10 cellular contexts compared by ENCODE assay signal in the genomic region with DNA sequence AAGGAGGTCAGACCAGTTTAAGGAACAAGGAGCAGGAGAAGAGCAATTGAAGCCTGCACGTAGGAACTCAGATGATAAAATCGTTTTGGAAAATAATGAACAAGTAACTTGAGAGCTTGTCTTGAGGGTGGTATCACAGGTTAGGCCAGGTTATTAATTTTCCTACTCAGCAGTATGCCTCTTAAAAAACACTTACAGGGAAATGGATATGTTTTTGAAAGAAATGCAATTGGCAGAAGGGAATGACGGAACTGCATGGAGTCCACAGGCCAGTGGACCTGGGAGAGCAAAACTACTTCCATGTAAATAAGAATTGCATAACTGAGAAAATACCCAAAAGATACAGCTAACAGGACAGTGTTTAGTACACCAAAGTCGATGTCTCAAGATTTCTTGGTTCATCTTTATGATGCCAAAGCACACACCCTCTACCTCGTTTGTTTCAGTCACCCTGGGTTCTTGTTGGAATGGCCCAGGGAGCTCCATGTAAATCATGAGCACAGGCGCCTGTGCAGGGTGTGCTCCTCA. TPM values are rescaled to one million over a fixed set of nuclear protein-coding genes. Genes with fewer than 3 reads are reported as not detected.
DNase-seq lines count a peak whose midpoint lies in the region; ATAC-seq and TF ChIP-seq lines count a peak whose summit lies in the region.
"Had no signal": no experiment of that assay in that cellular context is flagged by ENCODE, and none has a peak within 500 bp of the region (broad histone marks: within the 10 kb centered on the region; RNA-seq: fewer than 3 reads in every experiment).

No MANE protein-coding gene starts in this region.

- H4K91ac ChIP-seq in neuronal stem cell (ENCODE audit: low read depth, low read length, poor library complexity), result no peak overlapping the region

- no peak overlapping the region for H3K4me2 ChIP-seq in neuronal stem cell (ENCODE audit: insufficient read depth, low read length, poor library complexity, severe bottlenecking)

- H3K27ac ChIP-seq in heart right ventricle, result peak overlapping the region in 9 of 10 donors; percentile 20 to 80 (median 70)
- peak overlapping the region; percentile 8 for H3K27ac ChIP-seq in caudate nucleus (ENCODE audit: low read depth, low read length)
- H3K27ac ChIP-seq in muscle layer of colon (ENCODE audit: low read depth, low read length), result peak overlapping the region; percentile 72
- H3K27ac ChIP-seq in neuronal stem cell (replicated peaks; ENCODE audit: low read length), result no peak overlapping the region

- H2BK15ac ChIP-seq in neuronal stem cell (ENCODE audit: low read length), result no peak overlapping the region

- H3K9ac ChIP-seq in muscle layer of colon (ENCODE audit: low read length), result no peak overlapping the region
- H3K9ac ChIP-seq in neuronal stem cell (ENCODE audit: low read depth, low read length, poor library complexity), result no peak overlapping the region

- no peak overlapping the region for H4K8ac ChIP-seq in neuronal stem cell (ENCODE audit: low read depth, low read length)

- TF ChIP-seq CTCF in heart right ventricle (IDR thresholded peaks at IDR 0.05), result no peak

- H2BK12ac ChIP-seq in neuronal stem cell (ENCODE audit: low read length), result no peak overlapping the region

- no peak overlapping the region for H2AK5ac ChIP-seq in neuronal stem cell (ENCODE audit: low read depth, low read length)

- H2AFZ ChIP-seq in neuronal stem cell (ENCODE audit: low read length), result no peak overlapping the region

- H3K27me3 ChIP-seq in heart right ventricle (no peaks in the 10 kb centered on the region), muscle layer of colon (ENCODE audit: control insufficient read depth in 1 of 2, insufficient read depth in 2 of 2, low read length in 2 of 2) (no peaks in the 10 kb centered on the region), neuronal stem cell (ENCODE audit: control insufficient read depth in 3 of 3, insufficient read depth in 3 of 3, low read depth in 1 of 3, low read length in 3 of 3) (no peaks in the 10 kb centered on the region)
- H3K27me3 ChIP-seq: ovary had no signal

- H3K4me1 ChIP-seq in heart right ventricle (peaks cover 12 to 95% (median 88%) of the 10 kb centered on the region in 9 donors), muscle layer of colon (ENCODE audit: insufficient read depth, low read length) (peaks cover 72% of the 10 kb centered on the region), neuronal stem cell (ENCODE audit: control insufficient read depth in 2 of 2, insufficient read depth in 1 of 2, low read depth in 1 of 2, low read length in 2 of 2) (peaks cover 5 to 6% of the 10 kb centered on the region in 2 donors)

- intact Hi-C loops in heart right ventricle (cut with DNase I) (loop anchor here in 1 of 10 donors (5.0 kb wide), 1 partner anchor 35 kb away; a partner anchor contains a TSS), Right ventricle myocardium superior (cut with DNase I) (no loop called here)

- H3K79me1 ChIP-seq in neuronal stem cell (ENCODE audit: low read depth, low read length), result peaks cover 3% of the 10 kb centered on the region

- no peaks in the 10 kb centered on the region for H3K36me3 ChIP-seq in heart right ventricle
- no peaks in the 10 kb centered on the region for H3K36me3 ChIP-seq in muscle layer of colon (ENCODE audit: insufficient read depth, low read length)
- H3K36me3 ChIP-seq in neuronal stem cell (replicated peaks in 1 of 2; ENCODE audit: control insufficient read depth in 2 of 2, insufficient read depth in 2 of 2, low read length in 2 of 2), result no peaks in the 10 kb centered on the region
- H3K36me3 ChIP-seq: ovary had no signal

- H3K4ac ChIP-seq in neuronal stem cell (ENCODE audit: low read length), result no peak overlapping the region

- peak in 1 of 8 donors; percentile 1 for ATAC-seq in heart right ventricle
- ATAC-seq in Right ventricle myocardium superior (ENCODE audit: poor library complexity), result no peak
- no peak for ATAC-seq in GM18519 (IDR thresholded peaks at IDR 0.05; ENCODE audit: low FRiP score, unreplicated experiment)

- no peak overlapping the region for H3K18ac ChIP-seq in neuronal stem cell (ENCODE audit: low read length)

- 83 to 88% methylated on average over 6 of the region's 6 CpGs for WGBS in heart right ventricle, 2 donors
- WGBS in neuronal stem cell (ENCODE audit: extremely low coverage in 2 of 2, insufficient read length in 2 of 2, insufficient replicate concordance in 1 of 2), 2 donors, result no CpG with 5 or more reads among the region's 6 CpGs

- H3K23ac ChIP-seq in neuronal stem cell (ENCODE audit: low read depth, low read length, poor library complexity), result no peak overlapping the region

- H2BK120ac ChIP-seq in neuronal stem cell (ENCODE audit: low read depth, low read length), result no peak overlapping the region

- DNase-seq in heart right ventricle, result no peak
- DNase-seq in Right ventricle myocardium superior, result no peak
- no peak for DNase-seq in caudate nucleus (lab: John Stamatoyannopoulos, UW)
- DNase-seq in COR-L47 (lab: John Stamatoyannopoulos, UW), result no peak
- no peak for DNase-seq in neuronal stem cell (ENCODE audit: low spot score)
- no peak for DNase-seq in NCI-H128 (lab: John Stamatoyannopoulos, UW; ENCODE audit: unreplicated experiment)
- DNase-seq: NCI-H446 had no signal

- no peak overlapping the region for H3K4me3 ChIP-seq in heart right ventricle
- H3K4me3 ChIP-seq in muscle layer of colon (ENCODE audit: low read depth in 1 of 2, low read length in 2 of 2), result no peak overlapping the region
- H3K4me3 ChIP-seq in neuronal stem cell (ENCODE audit: low read length in 2 of 2), result no peak overlapping the region
- H3K4me3 ChIP-seq: ovary had no signal

- no peak overlapping the region for H3K14ac ChIP-seq in neuronal stem cell (ENCODE audit: low read length)

- no peaks in the 10 kb centered on the region for H3K9me3 ChIP-seq in heart right ventricle
- H3K9me3 ChIP-seq in muscle layer of colon (ENCODE audit: low read length), result no peaks in the 10 kb centered on the region
- no peaks in the 10 kb centered on the region for H3K9me3 ChIP-seq in neuronal stem cell (replicated peaks in 1 of 2; ENCODE audit: control insufficient read depth in 2 of 2, insufficient read depth in 1 of 2, low read depth in 1 of 2, low read length in 2 of 2)
- H3K9me3 ChIP-seq: ovary had no signal

- H2BK5ac ChIP-seq in neuronal stem cell (ENCODE audit: low read length), result no peak overlapping the region

RNA-seq across cellular contexts. Expression of a gene that starts 35.2 kb away (rescaled TPM):
- total RNA-seq in heart right ventricle (10 to 100 TPM; 59.7 to 95.0 (median 85.2) TPM), Right ventricle myocardium superior (69.3 TPM)
- polyA plus RNA-seq in heart right ventricle, result 10 to 100 TPM; 17.2 to 18.7 TPM
- 19.1 TPM for polyA plus RNA-seq in neuronal stem cell (2013, experiment 1 of 2)
- polyA plus RNA-seq in neuronal stem cell (2013, experiment 2 of 2), result 22.7 TPM
